In genomic region chr2:79621252-79621651, GRCh38 we compare ENCODE assay signal across 37 cellular contexts.
"Had no signal": no experiment of that assay in that cellular context is flagged by ENCODE, and none has a peak within 500 bp of the region (broad histone marks: within the 10 kb centered on the region; RNA-seq: fewer than 3 reads in every experiment).

No MANE protein-coding gene starts in this region.

- H3K27ac ChIP-seq: ascending aorta, body of pancreas, brain microvascular endothelial cell, breast epithelium, VCaP had no signal

- H3K9me3 Mint-ChIP-seq: activated B cell treated with CpG ODN at 0.5 μM for 24 hours; activated CD4-positive, alpha-beta T cell treated with anti-CD3 and anti-CD28 coated beads, Interleukin-2, amount 10 ng/mL, durations not matched to agents 24 days and 14 days had no signal

- H3K27me3 Mint-ChIP-seq: activated B cell treated with CpG ODN at 0.5 μM for 24 hours; activated CD4-positive, alpha-beta memory T cell treated with anti-CD3 and anti-CD28 coated beads for 36 hours; activated CD4-positive, alpha-beta T cell treated with anti-CD3 and anti-CD28 coated beads, Interleukin-2, amount 10 ng/mL, durations not matched to agents 24 days and 14 days; activated CD8-positive, alpha-beta T cell treated with anti-CD3 and anti-CD28 coated beads for 36 hours; activated naive CD4-positive, alpha-beta T cell treated with anti-CD3 and anti-CD28 coated beads, Interleukin-2, amount 10 ng/mL, durations not matched to agents 7 days and 5 days; activated naive CD4-positive, alpha-beta T cell treated with anti-CD3 and anti-CD28 coated beads, Interleukin-2, amount 50 U/mL, for 24 hours; activated naive CD8-positive, alpha-beta T cell; activated naive CD8-positive, alpha-beta T cell treated with anti-CD3 and anti-CD28 coated beads, Interleukin-2, amount 10 ng/mL, durations not matched to agents 7 days and 5 days; activated naive CD8-positive, alpha-beta T cell treated with anti-CD3 and anti-CD28 coated beads, Interleukin-2, amount 50 U/mL, for 24 hours; activated T-helper 17 cell treated with anti-CD3 and anti-CD28 coated beads, Interleukin-2, amount 50 U/mL, for 72 hours had no signal

- H3K4me1 Mint-ChIP-seq: activated B cell treated with CpG ODN at 0.5 μM for 24 hours; activated CD4-positive, alpha-beta T cell treated with anti-CD3 and anti-CD28 coated beads, Interleukin-2, amount 10 ng/mL, durations not matched to agents 24 days and 14 days; activated naive CD4-positive, alpha-beta T cell treated with anti-CD3 and anti-CD28 coated beads, Interleukin-2, amount 10 ng/mL, durations not matched to agents 7 days and 5 days; activated naive CD4-positive, alpha-beta T cell treated with anti-CD3 and anti-CD28 coated beads, Interleukin-2, amount 50 U/mL, for 24 hours; activated naive CD8-positive, alpha-beta T cell treated with anti-CD3 and anti-CD28 coated beads, Interleukin-2, amount 10 ng/mL, durations not matched to agents 7 days and 5 days; activated naive CD8-positive, alpha-beta T cell treated with anti-CD3 and anti-CD28 coated beads, Interleukin-2, amount 50 U/mL, for 24 hours; activated T-helper 17 cell treated with anti-CD3 and anti-CD28 coated beads, Interleukin-2, amount 50 U/mL, for 72 hours had no signal

- H3K9me3 ChIP-seq: ascending aorta, body of pancreas, breast epithelium had no signal

- H3K36me3 ChIP-seq: ascending aorta, brain microvascular endothelial cell, breast epithelium had no signal

- H3K36me3 Mint-ChIP-seq: activated CD4-positive, alpha-beta memory T cell treated with anti-CD3 and anti-CD28 coated beads for 36 hours; activated naive CD4-positive, alpha-beta T cell treated with anti-CD3 and anti-CD28 coated beads, Interleukin-2, amount 10 ng/mL, durations not matched to agents 7 days and 5 days; activated naive CD4-positive, alpha-beta T cell treated with anti-CD3 and anti-CD28 coated beads, Interleukin-2, amount 50 U/mL, for 24 hours; activated naive CD8-positive, alpha-beta T cell; activated naive CD8-positive, alpha-beta T cell treated with anti-CD3 and anti-CD28 coated beads, Interleukin-2, amount 10 ng/mL, durations not matched to agents 7 days and 5 days had no signal

- H3K4me3 Mint-ChIP-seq: activated B cell treated with CpG ODN at 0.5 μM for 24 hours; activated CD4-positive, alpha-beta memory T cell treated with anti-CD3 and anti-CD28 coated beads for 36 hours; activated CD4-positive, alpha-beta T cell treated with anti-CD3 and anti-CD28 coated beads, Interleukin-2, amount 10 ng/mL, durations not matched to agents 24 days and 14 days; activated CD8-positive, alpha-beta T cell treated with anti-CD3 and anti-CD28 coated beads for 36 hours; activated naive CD4-positive, alpha-beta T cell treated with anti-CD3 and anti-CD28 coated beads, Interleukin-2, amount 10 ng/mL, durations not matched to agents 7 days and 5 days; activated naive CD4-positive, alpha-beta T cell treated with anti-CD3 and anti-CD28 coated beads, Interleukin-2, amount 50 U/mL, for 24 hours; activated naive CD8-positive, alpha-beta T cell; activated naive CD8-positive, alpha-beta T cell treated with anti-CD3 and anti-CD28 coated beads, Interleukin-2, amount 10 ng/mL, durations not matched to agents 7 days and 5 days; activated naive CD8-positive, alpha-beta T cell treated with anti-CD3 and anti-CD28 coated beads, Interleukin-2, amount 50 U/mL, for 24 hours; activated T-cell treated with anti-CD3 and anti-CD28 coated beads, Interleukin-2, amount 50 U/mL, for 4 hours; activated T-cell treated with anti-CD3 and anti-CD28 coated beads, Interleukin-2, amount 50 U/mL, for 72 hours; activated T-helper 1 cell treated with anti-CD3 and anti-CD28 coated beads, Interleukin-12 subunit alpha, Interleukin-12 subunit beta, Interleukin-2, Interleukin-4 antibody, amounts not matched to agents 30 ng/mL and 10 ng/mL and 1 ng/mL, durations not matched to agents 14 hours and 24 hours and 36 hours; activated T-helper 17 cell treated with anti-CD3 and anti-CD28 coated beads, Interleukin-2, amount 50 U/mL, for 72 hours; T-helper 1 cell treated with Interleukin-12 subunit alpha and Interleukin-12 subunit beta and Interleukin-4 antibody, amounts not matched to agents 30 μg/mL and 1 μg/mL, for 36 hours; T-helper 2 cell treated with Interferon-gamma antibody and Interleukin-4, amounts not matched to agents 5 μg/mL and 100 μg/mL, for 36 hours had no signal

- ATAC-seq: activated CD8-positive, alpha-beta T cell treated with anti-CD3 and anti-CD28 coated beads for 36 hours; activated naive CD8-positive, alpha-beta T cell treated with anti-CD3 and anti-CD28 coated beads, Interleukin-2, amount 50 U/mL, for 24 hours; activated T-cell treated with anti-CD3 and anti-CD28 coated beads, Interleukin-2, amount 50 U/mL, for 4 hours; activated T-cell treated with anti-CD3 and anti-CD28 coated beads, Interleukin-2, amount 50 U/mL, for 72 hours; activated T-helper 17 cell treated with anti-CD3 and anti-CD28 coated beads, Interleukin-2, amount 50 U/mL, for 72 hours; body of pancreas had no signal

- DNase-seq: activated B cell treated with CpG ODN at 0.5 μM for 24 hours; activated CD4-positive, alpha-beta memory T cell treated with anti-CD3 and anti-CD28 coated beads for 36 hours; activated CD4-positive, alpha-beta T cell treated with anti-CD3 and anti-CD28 coated beads for 4 hours; activated CD4-positive, alpha-beta T cell treated with anti-CD3 and anti-CD28 coated beads, Interleukin-2, amount 10 ng/mL, durations not matched to agents 24 days and 14 days; activated CD4-positive, alpha-beta T cell treated with anti-CD3 and anti-CD28 coated beads, Interleukin-2, amount 50 U/mL, for 1 hour; activated CD4-positive, alpha-beta T cell treated with anti-CD3 and anti-CD28 coated beads, Interleukin-2, amount 50 U/mL, for 4 hours; activated CD4-positive, CD25-positive, alpha-beta regulatory T cell treated with anti-CD3 and anti-CD28 coated beads, Interleukin-2, amount 50 U/mL, for 72 hours; activated CD8-positive, alpha-beta memory T cell treated with anti-CD3 and anti-CD28 coated beads, Interleukin-2, amount 50 U/mL, for 4 hours; activated CD8-positive, alpha-beta T cell treated with anti-CD3 and anti-CD28 coated beads for 36 hours; activated effector memory CD4-positive, alpha-beta T cell treated with Interleukin-2 at 50 U/mL for 16 hours; activated gamma-delta T cell; activated naive CD4-positive, alpha-beta T cell treated with anti-CD3 and anti-CD28 coated beads, Interleukin-2, amount 10 ng/mL, durations not matched to agents 7 days and 5 days; activated naive CD4-positive, alpha-beta T cell treated with Interleukin-2 at 50 U/mL for 16 hours; activated naive CD8-positive, alpha-beta T cell treated with anti-CD3 and anti-CD28 coated beads, Interleukin-2, amount 10 ng/mL, durations not matched to agents 7 days and 5 days; activated naive CD8-positive, alpha-beta T cell treated with anti-CD3 and anti-CD28 coated beads, Interleukin-2, amount 50 U/mL, for 24 hours; activated T-cell treated with anti-CD3 and anti-CD28 coated beads for 4 hours; activated T-cell treated with anti-CD3 and anti-CD28 coated beads, Interleukin-2, amount 50 U/mL, for 1 hour; activated T-cell treated with anti-CD3 and anti-CD28 coated beads, Interleukin-2, amount 50 U/mL, for 4 hours; activated T-cell treated with anti-CD3 and anti-CD28 coated beads, Interleukin-2, amount 50 U/mL, for 72 hours; amygdala; anterior cingulate cortex; body of pancreas; brain microvascular endothelial cell; central memory CD4-positive, alpha-beta T cell; T-helper 1 cell; T-helper 2 cell; T-helper 9 cell had no signal

- FAIRE-seq: TTC549 had no signal

- H3K4me1 ChIP-seq: ascending aorta, body of pancreas, breast epithelium had no signal

- H3K27me3 ChIP-seq: ascending aorta, body of pancreas, brain microvascular endothelial cell had no signal

- H3K27ac Mint-ChIP-seq: activated B cell treated with CpG ODN at 0.5 μM for 24 hours; activated CD4-positive, alpha-beta memory T cell treated with anti-CD3 and anti-CD28 coated beads for 36 hours; activated CD4-positive, alpha-beta T cell treated with anti-CD3 and anti-CD28 coated beads, Interleukin-2, amount 10 ng/mL, durations not matched to agents 24 days and 14 days; activated CD8-positive, alpha-beta T cell treated with anti-CD3 and anti-CD28 coated beads for 36 hours; activated naive CD4-positive, alpha-beta T cell treated with anti-CD3 and anti-CD28 coated beads, Interleukin-2, amount 10 ng/mL, durations not matched to agents 7 days and 5 days; activated naive CD4-positive, alpha-beta T cell treated with anti-CD3 and anti-CD28 coated beads, Interleukin-2, amount 50 U/mL, for 24 hours; activated naive CD8-positive, alpha-beta T cell; activated naive CD8-positive, alpha-beta T cell treated with anti-CD3 and anti-CD28 coated beads, Interleukin-2, amount 10 ng/mL, durations not matched to agents 7 days and 5 days; activated naive CD8-positive, alpha-beta T cell treated with anti-CD3 and anti-CD28 coated beads, Interleukin-2, amount 50 U/mL, for 24 hours; activated T-cell treated with anti-CD3 and anti-CD28 coated beads, Interleukin-2, amount 50 U/mL, for 72 hours; activated T-helper 1 cell treated with anti-CD3 and anti-CD28 coated beads, Interleukin-12 subunit alpha, Interleukin-12 subunit beta, Interleukin-2, Interleukin-4 antibody, amounts not matched to agents 30 ng/mL and 10 ng/mL and 1 ng/mL, durations not matched to agents 14 hours and 24 hours and 36 hours; activated T-helper 17 cell treated with anti-CD3 and anti-CD28 coated beads, Interleukin-2, amount 50 U/mL, for 72 hours; T-helper 1 cell treated with Interleukin-12 subunit alpha and Interleukin-12 subunit beta and Interleukin-4 antibody, amounts not matched to agents 30 μg/mL and 1 μg/mL, for 36 hours; T-helper 2 cell treated with Interferon-gamma antibody and Interleukin-4, amounts not matched to agents 5 μg/mL and 100 μg/mL, for 36 hours had no signal

- H3K4me3 ChIP-seq: ascending aorta, body of pancreas, breast epithelium had no signal
